1 cellular context compared by ENCODE assay signal in genomic region chr6:104958178-104958520, GRCh38.
TF ChIP-seq lines count a peak whose summit lies in the region.

No MANE protein-coding gene starts in this region.

TF ChIP-seq in H1, 55 proteins besides CTCF, POLR2A, EP300 and RAD21 (continued from another document):
- peak; percentile 64 for TF ChIP-seq TAF1 (IDR thresholded peaks at IDR 0.05; ENCODE audit: low read depth, low read length)
